Comparison of ENCODE assay signal across 8 cellular contexts in the genomic region with DNA sequence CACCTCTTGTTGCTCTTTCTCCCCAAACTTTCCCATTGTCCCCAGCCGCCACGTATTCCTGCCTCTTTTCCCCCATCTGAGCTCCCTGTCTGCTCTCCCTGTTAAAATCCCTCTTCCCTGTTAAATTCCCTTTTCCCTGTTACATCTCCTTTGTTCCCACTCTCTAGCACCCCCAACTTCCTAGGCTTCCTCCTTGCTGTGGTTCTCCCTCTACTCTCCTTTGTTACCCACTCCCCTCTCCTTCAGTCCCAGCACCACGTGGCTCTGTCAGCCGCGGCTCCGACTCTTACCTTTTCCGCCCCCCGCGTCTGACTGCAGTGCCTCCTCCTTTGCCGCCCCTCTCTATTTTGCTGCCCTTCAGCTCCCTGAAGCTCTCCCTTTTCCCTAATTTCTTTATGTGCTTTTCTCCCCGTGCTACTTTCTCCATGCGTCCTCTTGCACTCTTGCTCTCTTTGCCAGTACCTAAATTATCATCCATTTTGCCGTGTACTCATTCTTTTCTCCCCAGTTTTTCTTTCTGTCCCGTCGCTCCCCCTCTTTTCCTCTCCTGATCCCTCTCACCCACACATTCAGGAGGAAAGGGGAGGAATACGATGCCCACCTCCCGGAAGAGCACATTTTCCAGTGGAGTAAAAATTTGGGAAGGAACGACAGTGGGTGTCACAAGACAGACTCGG. TPM values are rescaled to one million over a fixed set of nuclear protein-coding genes. Genes with fewer than 3 reads are reported as not detected.
A peak's percentile ranks its signal among the peaks of the same experiment; 100 is the strongest.
DNase-seq lines count a peak whose midpoint lies in the region; TF ChIP-seq lines count a peak whose summit lies in the region.

No MANE protein-coding gene starts in this region.

- H3K27me3 Mint-ChIP-seq in osteocyte (ENCODE audit: unreplicated experiment), result no peaks in the 10 kb centered on the region

- H3K27ac ChIP-seq in cardiac muscle cell, result peak overlapping the region; percentile 93

- peaks cover 26% of the 10 kb centered on the region for H3K9me3 Mint-ChIP-seq in osteocyte (ENCODE audit: unreplicated experiment)

- no peaks in the 10 kb centered on the region for H3K27me3 ChIP-seq in cardiac muscle cell

- peaks cover 36% of the 10 kb centered on the region for H3K36me3 Mint-ChIP-seq in osteocyte (ENCODE audit: unreplicated experiment)

- H3K27ac Mint-ChIP-seq in osteocyte (ENCODE audit: unreplicated experiment), result peak overlapping the region; percentile 99

- DNase-seq in cardiac muscle cell (ENCODE audit: low read depth in 1 of 2, low spot score in 1 of 2), result peak; percentile 29 to 65
- no peak for DNase-seq in cardiac septum (ENCODE audit: low spot score)
- DNase-seq in NCI-H2196 treated with DMSO at 0.1 percent for 48 hours (lab: John Stamatoyannopoulos, UW; ENCODE audit: unreplicated experiment), result peak; percentile 7
- peak; percentile 21 for DNase-seq in activated T-cell treated with anti-CD3 and anti-CD28 coated beads, Interleukin-2, amount 50 U/mL, for 1 hour
- DNase-seq in germinal center (ENCODE audit: low spot score), result peak; percentile 5
- DNase-seq in osteocyte (ENCODE audit: extremely low spot score, unreplicated experiment), result no peak
- no peak for DNase-seq in SKM-1 (lab: John Stamatoyannopoulos, UW; ENCODE audit: unreplicated experiment)
- no peak for DNase-seq in SKM-1 treated with dmso at 0.1 percent for 144 hours (lab: John Stamatoyannopoulos, UW; ENCODE audit: unreplicated experiment)

- intact Hi-C loops in cardiac septum (cut with DNase I), result loop anchor here (1.0 to 5.0 kb wide), 3 partner anchors 34 to 100 kb away; a partner anchor contains a TSS

- H3K36me3 ChIP-seq in cardiac muscle cell, result no peaks in the 10 kb centered on the region

- H3K4me3 Mint-ChIP-seq in osteocyte (ENCODE audit: unreplicated experiment), result peak overlapping the region; percentile 96

- peaks cover 5% of the 10 kb centered on the region for H3K4me1 ChIP-seq in cardiac muscle cell (ENCODE audit: low read depth)

- no peaks in the 10 kb centered on the region for H3K9me3 ChIP-seq in cardiac muscle cell (ENCODE audit: low read depth)

- TF ChIP-seq CTCF in cardiac muscle cell (IDR thresholded peaks at IDR 0.05; ENCODE audit: low read depth, low read length), result no peak
- no peak for TF ChIP-seq CTCF in osteocyte (IDR thresholded peaks at IDR 0.05)

- H3K4me1 Mint-ChIP-seq in osteocyte (ENCODE audit: unreplicated experiment), result peaks cover 19% of the 10 kb centered on the region

- peak overlapping the region; percentile 79 for H3K4me3 ChIP-seq in cardiac muscle cell

RNA-seq across cellular contexts. Expression of a gene that starts 1.0 kb away (rescaled TPM):
- 9.1 and 11.9 TPM in 2 replicates for total RNA-seq in cardiac muscle cell
- polyA plus RNA-seq in cardiac muscle cell, result 7.7 and 15.3 TPM in 2 replicates
- total RNA-seq in cardiac septum, result 4.3 TPM
- total RNA-seq in osteocyte, result 15.0 and 16.5 TPM in 2 replicates

RNA-seq across cellular contexts. Expression of a gene that starts 32.7 kb away (rescaled TPM):
- total RNA-seq in cardiac muscle cell (9.4 and 13.1 TPM in 2 replicates), cardiac septum (5.9 TPM), osteocyte (19.0 and 19.1 TPM in 2 replicates)
- polyA plus RNA-seq in cardiac muscle cell, result 7.3 and 10.8 TPM in 2 replicates

RNA-seq across cellular contexts. Expression of a gene that starts 43.2 kb away (rescaled TPM):
- total RNA-seq in cardiac muscle cell, result 14.4 and 17.7 TPM in 2 replicates
- 2.9 and 7.7 TPM in 2 replicates for polyA plus RNA-seq in cardiac muscle cell
- total RNA-seq in cardiac septum, result 13.2 TPM
- 24.9 and 26.2 TPM in 2 replicates for total RNA-seq in osteocyte

RNA-seq across cellular contexts. Expression of a gene that starts 51.1 kb away (rescaled TPM):
- 641 and 821 TPM in 2 replicates for total RNA-seq in cardiac muscle cell
- 724 and 813 TPM in 2 replicates for polyA plus RNA-seq in cardiac muscle cell
- 466 TPM for total RNA-seq in cardiac septum
- total RNA-seq in osteocyte, result 257 and 269 TPM in 2 replicates

Comparison
In these comparisons a context has a peak if more than half of its experiments do, and no peak if none do; other contexts are left out.
1. DNase-seq: peak in cardiac muscle cell (2 of 2), NCI-H2196 treated with DMSO at 0.1 percent for 48 hours (single experiment), activated T-cell treated with anti-CD3 and anti-CD28 coated beads, Interleukin-2, amount 50 U/mL, for 1 hour (single experiment) and germinal center (single experiment); none in cardiac septum (single experiment), osteocyte (single experiment), SKM-1 (single experiment) and SKM-1 treated with dmso at 0.1 percent for 144 hours (single experiment).